8 cellular contexts compared by ENCODE assay signal in genomic region chrX:155881158-155881993, GRCh38. TPM values are rescaled to one million over a fixed set of nuclear protein-coding genes. Genes with fewer than 3 reads are reported as not detected.
DNase-seq lines count a peak whose midpoint lies in the region; ATAC-seq and TF ChIP-seq lines count a peak whose summit lies in the region.

Gene VAMP7 (plus strand): TSS chrX:155881345. CDS start chrX:155889467, 8,122 bp downstream.

- H3K27ac ChIP-seq in adrenal gland, result peak within 1 kb of the TSS in 4 of 5 donors; percentile 47 to 92 (median 68)
- peak within 1 kb of the TSS; percentile 59 to 70 for H3K27ac ChIP-seq in prostate gland

- no peak for TF ChIP-seq CTCF in GM13977 (IDR thresholded peaks at IDR 0.05; ENCODE audit: extremely low read depth, insufficient read depth, missing control alignments)
- TF ChIP-seq CTCF in adrenal gland (IDR thresholded peaks at IDR 0.05), result no peak
- no peak for TF ChIP-seq CTCF in prostate gland (IDR thresholded peaks at IDR 0.05)

- DNase-seq in GM13977 (ENCODE audit: low spot score) (peak; percentile 72), NCI-H1436 treated with DMSO at 0.1 percent for 48 hours (lab: John Stamatoyannopoulos, UW) (peak; percentile 54), T-helper 1 cell (peak; percentile 58 to 89 (median 72)), adrenal gland (peak; percentile 85 to 93 (median 88)), left cardiac atrium (peak; percentile 90), prostate gland (ENCODE audit: low spot score) (peak; percentile 81), ureter (ENCODE audit: low spot score) (peak; percentile 85)

- ATAC-seq in HG02852 (IDR thresholded peaks at IDR 0.05; ENCODE audit: unreplicated experiment) (peak; percentile 98), left cardiac atrium (peak; percentile 100)

- 21 to 38% (median 30%) methylated on average over 20 to 48 of the region's 48 CpGs for WGBS in adrenal gland, 4 donors
- WGBS in prostate gland, result 37% methylated on average over 48 of the region's 48 CpGs

- H3K9me3 ChIP-seq in adrenal gland (replicated peaks in 1 of 3) (no peaks in the 10 kb centered on the region), prostate gland (no peaks in the 10 kb centered on the region)

- intact Hi-C loops in adrenal gland (cut with DNase I) (no loop called here), left cardiac atrium (cut with DNase I) (no loop called here), prostate gland (cut with DNase I) (no loop called here)

- TF ChIP-seq POLR2A in adrenal gland (IDR thresholded peaks at IDR 0.05), result peak; percentile 49 to 88
- TF ChIP-seq POLR2A in prostate gland (IDR thresholded peaks at IDR 0.05), result peak; percentile 66

- no peaks in the 10 kb centered on the region for H3K36me3 ChIP-seq in adrenal gland (replicated peaks in 1 of 2)
- no peaks in the 10 kb centered on the region for H3K36me3 ChIP-seq in prostate gland

- in situ Hi-C loops in GM13977 (cut with MboI; ENCODE audit: low pct_unique_long_range_greater_than_20kb, low sequenced_read_pairs, unreplicated experiment), result no loop called here

- H3K4me1 ChIP-seq in adrenal gland (replicated peaks in 1 of 2) (peaks cover 4 to 9% of the 10 kb centered on the region in 2 donors), prostate gland (replicated peaks) (no peaks in the 10 kb centered on the region)

- H3K4me3 ChIP-seq in adrenal gland (peak within 1 kb of the TSS in 2 of 4 donors; percentile 43 to 77), prostate gland (peak within 1 kb of the TSS; percentile 50 to 59)

- H3K27me3 ChIP-seq in adrenal gland (no peaks in the 10 kb centered on the region), prostate gland (replicated peaks; ENCODE audit: insufficient read depth) (no peaks in the 10 kb centered on the region)

RNA-seq across cellular contexts. Expression of gene VAMP7, which starts in this region (rescaled TPM):
- total RNA-seq in adrenal gland (10 to 100 TPM; 32.9 to 51.0 (median 40.0) TPM), left cardiac atrium (10 to 100 TPM; 20.9 to 22.8 TPM), prostate gland (10 to 100 TPM; 31.6 to 37.5 TPM), ureter (24.4 TPM)
- polyA plus RNA-seq in adrenal gland, result 10 to 100 TPM; 14.0 to 73.6 (median 15.1) TPM
